In the genomic region with DNA sequence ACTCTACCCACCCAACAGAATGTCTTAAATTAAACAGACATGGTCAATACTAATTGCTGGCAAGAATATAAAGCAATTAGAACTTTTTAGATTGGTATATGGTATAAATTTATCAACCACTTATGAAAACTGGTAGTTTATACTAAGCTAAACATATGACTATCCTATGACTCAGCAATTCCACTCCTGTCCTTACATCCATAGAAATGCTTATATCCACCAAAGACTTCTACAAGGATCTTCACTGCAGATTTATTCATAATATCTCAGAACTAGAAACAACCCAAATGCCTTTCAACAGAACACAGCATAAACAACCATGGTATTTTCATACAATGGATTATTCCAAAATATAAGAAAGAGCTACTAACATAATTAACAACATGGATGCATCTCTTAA, we compare ENCODE assay signal across 21 cellular contexts. TPM values are rescaled to one million over a fixed set of nuclear protein-coding genes. Genes with fewer than 3 reads are reported as not detected.
A peak's percentile ranks its signal among the peaks of the same experiment; 100 is the strongest.
DNase-seq lines count a peak whose midpoint lies in the region; ATAC-seq, FAIRE-seq and TF ChIP-seq lines count a peak whose summit lies in the region.
"Had no signal": no experiment of that assay in that cellular context is flagged by ENCODE, and none has a peak within 500 bp of the region (broad histone marks: within the 10 kb centered on the region; RNA-seq: fewer than 3 reads in every experiment).

No MANE protein-coding gene starts in this region.

- no peak overlapping the region for H3K27ac ChIP-seq in esophagus muscularis mucosa (replicated peaks in 1 of 4)
- H3K27ac ChIP-seq in kidney (ENCODE audit: low read depth in 2 of 2, low read length in 2 of 2) = no peak overlapping the region
- H3K27ac ChIP-seq: coronary artery, VCaP had no signal

- no peaks in the 10 kb centered on the region for H3K27me3 Mint-ChIP-seq in chondrocyte (ENCODE audit: low read depth)
- H3K27me3 Mint-ChIP-seq: activated CD4-positive, alpha-beta memory T cell treated with anti-CD3 and anti-CD28 coated beads, Interleukin-2, amount 10 ng/mL, durations not matched to agents 7 days and 5 days; naive thymus-derived CD8-positive, alpha-beta T cell; type B pancreatic cell had no signal

- intact Hi-C loops in esophagus muscularis mucosa (cut with DNase I) (no loop called here), kidney (cut with DNase I) (no loop called here)

- no peaks in the 10 kb centered on the region for H3K27me3 ChIP-seq in esophagus muscularis mucosa
- H3K27me3 ChIP-seq: BLaER1 treated with 17β-estradiol and CSF1 and Interleukin-3, amounts not matched to agents 10 nM and 100 nM had no signal

- no peak overlapping the region for H3K4me3 ChIP-seq in esophagus muscularis mucosa
- no peak overlapping the region for H3K4me3 ChIP-seq in kidney (ENCODE audit: low read length in 2 of 2)
- H3K4me3 ChIP-seq: coronary artery had no signal

- no peak for ATAC-seq in GM21367 (IDR thresholded peaks at IDR 0.05; ENCODE audit: unreplicated experiment)
- ATAC-seq: naive thymus-derived CD8-positive, alpha-beta T cell; stimulated activated naive CD8-positive, alpha-beta T cell treated with anti-CD3 and anti-CD28 coated beads, Interleukin-15, Interleukin-2, amounts not matched to agents 100 U/mL and 50 U/mL, for 24 hours had no signal

- H3K36me3 ChIP-seq in esophagus muscularis mucosa = peaks cover 6 to 43% (median 27%) of the 10 kb centered on the region in 4 donors
- H3K36me3 ChIP-seq in kidney (ENCODE audit: control insufficient read depth in 1 of 2, insufficient read depth in 2 of 2, low read length in 2 of 2) = peaks cover 5 to 32% of the 10 kb centered on the region in 2 donors

- H3K27ac Mint-ChIP-seq in chondrocyte (ENCODE audit: unreplicated experiment) = peak overlapping the region; percentile 47
- H3K27ac Mint-ChIP-seq: activated CD4-positive, alpha-beta memory T cell treated with anti-CD3 and anti-CD28 coated beads, Interleukin-2, amount 10 ng/mL, durations not matched to agents 7 days and 5 days; H9; type B pancreatic cell had no signal

- no peak for TF ChIP-seq EP300 in esophagus muscularis mucosa (IDR thresholded peaks at IDR 0.05)

- no peak for FAIRE-seq in kidney (lab: Jason Lieb, UNC)

- no peak overlapping the region for H3K4me3 Mint-ChIP-seq in chondrocyte (ENCODE audit: unreplicated experiment)
- H3K4me3 Mint-ChIP-seq: activated CD4-positive, alpha-beta memory T cell treated with anti-CD3 and anti-CD28 coated beads, Interleukin-2, amount 10 ng/mL, durations not matched to agents 7 days and 5 days; H9 had no signal

- H3K9ac ChIP-seq in kidney (ENCODE audit: low read length in 2 of 2) = no peak overlapping the region
- H3K9ac ChIP-seq: BLaER1 treated with 17β-estradiol and CSF1 and Interleukin-3, amounts not matched to agents 10 nM and 100 nM had no signal

- peak; percentile 4 for DNase-seq in EH (ENCODE audit: low read depth)
- peak; percentile 12 for DNase-seq in OCI-M1 (lab: John Stamatoyannopoulos, UW)
- no peak for DNase-seq in chondrocyte (ENCODE audit: low spot score)
- peak; percentile 71 for DNase-seq in iris pigment epithelial cell (ENCODE audit: low read depth)
- DNase-seq in esophagus muscularis mucosa (ENCODE audit: extremely low spot score) = no peak
- no peak for DNase-seq in kidney
- no peak for DNase-seq in NCI-H82 treated with DMSO at 0.1 percent for 48 hours (lab: John Stamatoyannopoulos, UW; ENCODE audit: unreplicated experiment)
- DNase-seq: activated CD4-positive, alpha-beta memory T cell treated with anti-CD3 and anti-CD28 coated beads, Interleukin-2, amount 10 ng/mL, durations not matched to agents 7 days and 5 days; amygdala; DMS53; H9; islet precursor cell; naive thymus-derived CD8-positive, alpha-beta T cell; NK-92 treated with Interleukin-12 subunit alpha and Interleukin-12 subunit beta, amount 100 ng/mL, for 24 hours; retina; stimulated activated naive CD8-positive, alpha-beta T cell treated with anti-CD3 and anti-CD28 coated beads, Interleukin-15, Interleukin-2, amounts not matched to agents 100 U/mL and 50 U/mL, for 24 hours had no signal

- peaks cover 8% of the 10 kb centered on the region for H3K9me3 Mint-ChIP-seq in chondrocyte (ENCODE audit: low read depth)

- H3K36me3 Mint-ChIP-seq in chondrocyte (ENCODE audit: low read depth) = peaks cover 39% of the 10 kb centered on the region

- H3K9me3 ChIP-seq in esophagus muscularis mucosa (no peaks in the 10 kb centered on the region), kidney (ENCODE audit: control insufficient read depth in 1 of 2, low read length in 2 of 2) (no peaks in the 10 kb centered on the region)

- TF ChIP-seq POLR2A in esophagus muscularis mucosa (IDR thresholded peaks at IDR 0.05; ENCODE audit: low read depth) = no peak

- H3K4me1 Mint-ChIP-seq in chondrocyte (ENCODE audit: low read depth) = peaks cover 33% of the 10 kb centered on the region

- peaks cover 9 to 36% (median 25%) of the 10 kb centered on the region in 4 donors for H3K4me1 ChIP-seq in esophagus muscularis mucosa
- H3K4me1 ChIP-seq in kidney (ENCODE audit: control insufficient read depth in 1 of 2, insufficient read depth in 1 of 2, low read depth in 1 of 2, low read length in 2 of 2) = no peaks in the 10 kb centered on the region

- TF ChIP-seq CTCF in chondrocyte (IDR thresholded peaks at IDR 0.05) = no peak
- TF ChIP-seq CTCF in esophagus muscularis mucosa (IDR thresholded peaks at IDR 0.05) = no peak
- TF ChIP-seq CTCF in kidney (IDR thresholded peaks at IDR 0.05; ENCODE audit: borderline replicate concordance, extremely low read depth, insufficient read depth) = no peak

RNA-seq across cellular contexts. Expression of a gene that starts 4.6 kb away (rescaled TPM):
- total RNA-seq in chondrocyte (7.3 to 7.9 TPM (median 7.4 TPM) in 3 replicates), esophagus muscularis mucosa (1 to 10 TPM; 3.0 to 6.7 (median 5.9) TPM), kidney (8.0 TPM)
- 4.4 TPM for polyA plus RNA-seq in kidney (ENCODE audit: insufficient read depth, low read depth, low replicate concordance)

Comparison
In these comparisons a context has a peak if more than half of its experiments do, and no peak if none do; other contexts are left out.
1. DNase-seq: peak in EH (single experiment), OCI-M1 (single experiment) and iris pigment epithelial cell (single experiment); none in chondrocyte (single experiment), esophagus muscularis mucosa (single experiment), kidney (single experiment) and NCI-H82 treated with DMSO at 0.1 percent for 48 hours (single experiment).